Comparison of ENCODE assay signal across 8 cellular contexts in genomic region chr2:215828528-215829184, GRCh38.
A peak's percentile ranks its signal among the peaks of the same experiment; 100 is the strongest.
DNase-seq lines count a peak whose midpoint lies in the region; ATAC-seq and TF ChIP-seq lines count a peak whose summit lies in the region.

No MANE protein-coding gene starts in this region.

- peaks cover 0 to 43% (median 5%) of the 10 kb centered on the region in 4 donors for H3K4me1 ChIP-seq in tibial nerve

- ATAC-seq in GM21529 (IDR thresholded peaks at IDR 0.05; ENCODE audit: unreplicated experiment) (peak; percentile 86), left lobe of liver (peak; percentile 88)

- TF ChIP-seq POLR2A in tibial nerve (IDR thresholded peaks at IDR 0.05), result no peak

- peak; percentile 10 for DNase-seq in NCI-H345 (lab: John Stamatoyannopoulos, UW)
- DNase-seq in NCI-H345 treated with DMSO at 0.1 percent for 48 hours (lab: John Stamatoyannopoulos, UW; ENCODE audit: unreplicated experiment), result no peak
- peak; percentile 58 for DNase-seq in HT1080 (ENCODE audit: low read depth)
- peak; percentile 54 for DNase-seq in RPMI8226
- peak; percentile 61 for DNase-seq in brain microvascular endothelial cell
- peak; percentile 75 for DNase-seq in left lobe of liver (ENCODE audit: low spot score)
- DNase-seq in tibial nerve (ENCODE audit: low spot score in 2 of 2), result peak in 1 of 2 donors; percentile 36

- 79 to 87% methylated on average over 10 of the region's 10 CpGs for WGBS in tibial nerve, 2 donors

- H3K4me3 ChIP-seq in brain microvascular endothelial cell (ENCODE audit: low read depth, low read length) (no peak overlapping the region), tibial nerve (no peak overlapping the region)

- H3K9me3 ChIP-seq in tibial nerve, result no peaks in the 10 kb centered on the region

- H3K27ac ChIP-seq in brain microvascular endothelial cell, result no peak overlapping the region
- H3K27ac ChIP-seq in tibial nerve, result no peak overlapping the region

- TF ChIP-seq EP300 in tibial nerve (IDR thresholded peaks at IDR 0.05), result no peak

- in situ Hi-C loops in brain microvascular endothelial cell (cut with HindIII; ENCODE audit: low pct_ligation_motif_present, low sequenced_read_pairs), result no loop called here

- TF ChIP-seq CTCF in brain microvascular endothelial cell (IDR thresholded peaks at IDR 0.05; ENCODE audit: low read depth, low read length, missing control alignments) (peak; percentile 85), tibial nerve (IDR thresholded peaks at IDR 0.05) (peak; percentile 35 to 60 (median 42))

- H3K27me3 ChIP-seq in brain microvascular endothelial cell (replicated peaks) (no peaks in the 10 kb centered on the region), tibial nerve (no peaks in the 10 kb centered on the region)

- H3K36me3 ChIP-seq in brain microvascular endothelial cell (replicated peaks) (no peaks in the 10 kb centered on the region), tibial nerve (no peaks in the 10 kb centered on the region)
